ENCODE assay signal across 25 cellular contexts in genomic region chr6:18284261-18284660, GRCh38.
"Had no signal": no experiment of that assay in that cellular context is flagged by ENCODE, and none has a peak within 500 bp of the region (broad histone marks: within the 10 kb centered on the region; RNA-seq: fewer than 3 reads in every experiment).

No MANE protein-coding gene starts in this region.

- ATAC-seq: natural killer cell; right lobe of liver; stimulated activated memory B cell treated with anti-CD40 and anti-IgM and Interleukin-4, amounts not matched to agents 10 μg/mL and 1 μg/mL and 100 μg/mL, for 72 hours; stimulated activated naive CD8-positive, alpha-beta T cell treated with anti-CD3 and anti-CD28 coated beads, Interleukin-15, amount 100 ng/mL, for 72 hours had no signal

- H3K4me3 Mint-ChIP-seq: memory B cell; mesothelial cell of epicardium; naive B cell; natural killer cell; nephron progenitor cell; neural progenitor cell; stimulated activated memory B cell treated with anti-CD40 and anti-IgM and Interleukin-4, amounts not matched to agents 10 μg/mL and 1 μg/mL and 100 μg/mL, for 72 hours; stimulated activated naive CD8-positive, alpha-beta T cell treated with anti-CD3 and anti-CD28 coated beads, Interleukin-15, amount 100 ng/mL, for 72 hours; type B pancreatic cell had no signal

- H3K27ac ChIP-seq: left ventricle myocardium inferior, neural progenitor cell, ovary, right atrium auricular region, right lobe of liver, tibial nerve, uterus had no signal

- H3K36me3 ChIP-seq: left ventricle myocardium inferior, neural progenitor cell, ovary, right atrium auricular region, right lobe of liver, tibial nerve, uterus had no signal

- H3K9me3 Mint-ChIP-seq: memory B cell; mesothelial cell of epicardium; naive B cell; natural killer cell; nephron progenitor cell; neural progenitor cell; stimulated activated naive CD8-positive, alpha-beta T cell treated with anti-CD3 and anti-CD28 coated beads, Interleukin-15, amount 100 ng/mL, for 72 hours; type B pancreatic cell had no signal

- H3K27ac Mint-ChIP-seq: memory B cell; mesothelial cell of epicardium; natural killer cell; nephron progenitor cell; neural progenitor cell; progenitor cell of endocrine pancreas; stimulated activated memory B cell treated with anti-CD40 and anti-IgM and Interleukin-4, amounts not matched to agents 10 μg/mL and 1 μg/mL and 100 μg/mL, for 72 hours; stimulated activated naive CD8-positive, alpha-beta T cell treated with anti-CD3 and anti-CD28 coated beads, Interleukin-15, amount 100 ng/mL, for 72 hours; type B pancreatic cell had no signal

- H3K4me1 Mint-ChIP-seq: naive B cell; natural killer cell; stimulated activated memory B cell treated with anti-CD40 and anti-IgM and Interleukin-4, amounts not matched to agents 10 μg/mL and 1 μg/mL and 100 μg/mL, for 72 hours; stimulated activated naive CD8-positive, alpha-beta T cell treated with anti-CD3 and anti-CD28 coated beads, Interleukin-15, amount 100 ng/mL, for 72 hours had no signal

- DNase-seq: islet precursor cell; left ventricle myocardium inferior; naive B cell; natural killer cell; nephron progenitor cell; ovary; right lobe of liver; stimulated activated CD4-positive, alpha-beta T cell treated with anti-CD3 and anti-CD28 coated beads, Interleukin-1b, Interleukin-23, amount 100 ng/mL, for 48 hours; stimulated activated CD4-positive, alpha-beta T cell treated with anti-CD3 and anti-CD28 coated beads, Interleukin-2, amount 100 ng/mL, for 48 hours; stimulated activated CD4-positive, alpha-beta T cell treated with anti-CD3 and anti-CD28 coated beads, Interleukin-4, amount 100 ng/mL, for 4 hours; stimulated activated CD8-positive, alpha-beta memory T cell treated with anti-CD3 and anti-CD28 coated beads, Interleukin-4, amount 100 ng/mL, for 48 hours; stimulated activated naive CD4-positive, alpha-beta T cell treated with Interleukin-2 at 50 U/mL for 16 hours; stimulated activated naive CD8-positive, alpha-beta T cell treated with anti-CD3 and anti-CD28 coated beads, Interleukin-15, amount 100 ng/mL, for 72 hours; substantia nigra; uterus had no signal

- H3K4me3 ChIP-seq: left ventricle myocardium inferior, lung, neural progenitor cell, ovary, right atrium auricular region, right lobe of liver, smooth muscle cell, tibial nerve, uterus had no signal

- H2AFZ ChIP-seq: neural progenitor cell had no signal

- H3K9ac ChIP-seq: neural progenitor cell had no signal

- H3K27me3 ChIP-seq: ovary, right atrium auricular region, right lobe of liver, uterus had no signal

- H3K36me3 Mint-ChIP-seq: memory B cell; mesothelial cell of epicardium; naive B cell; natural killer cell; neural progenitor cell; stimulated activated memory B cell treated with anti-CD40 and anti-IgM and Interleukin-4, amounts not matched to agents 10 μg/mL and 1 μg/mL and 100 μg/mL, for 72 hours; type B pancreatic cell had no signal

- H3K9me3 ChIP-seq: left ventricle myocardium inferior, ovary, right atrium auricular region, right lobe of liver, tibial nerve, uterus had no signal

- H3K4me1 ChIP-seq: left ventricle myocardium inferior, right atrium auricular region, right lobe of liver, tibial nerve, uterus had no signal

- H3K4me2 ChIP-seq: neural progenitor cell, smooth muscle cell had no signal
